ENCODE assay signal across 23 cellular contexts in genomic region chr15:80684697-80685096, GRCh38.
"Had no signal": no experiment of that assay in that cellular context is flagged by ENCODE, and none has a peak within 500 bp of the region (broad histone marks: within the 10 kb centered on the region; RNA-seq: fewer than 3 reads in every experiment).

No MANE protein-coding gene starts in this region.

- H3K9me3 ChIP-seq: adrenal gland, ascending aorta, breast epithelium, heart right ventricle, left ventricle myocardium inferior, neutrophil, ovary, tibial artery had no signal

- H3K27me3 ChIP-seq: ascending aorta, breast epithelium, neutrophil, ovary had no signal

- ATAC-seq: activated CD8-positive, alpha-beta memory T cell treated with anti-CD3 and anti-CD28 coated beads, Interleukin-2, amount 10 ng/mL, durations not matched to agents 7 days and 5 days; activated CD8-positive, alpha-beta T cell treated with anti-CD3 and anti-CD28 coated beads for 36 hours; heart right ventricle; right cardiac atrium; T-cell had no signal

- H3K27ac ChIP-seq: adrenal gland, ascending aorta, breast epithelium, coronary artery, heart right ventricle, left ventricle myocardium inferior, neutrophil, ovary, tibial artery, WERI-Rb-1 had no signal

- H3K4me1 ChIP-seq: adrenal gland, ascending aorta, breast epithelium, heart right ventricle, left ventricle myocardium inferior, tibial artery had no signal

- H3K4me3 ChIP-seq: adrenal gland, ascending aorta, breast epithelium, coronary artery, heart right ventricle, left ventricle myocardium inferior, ovary, tibial artery had no signal

- DNase-seq: activated CD4-positive, alpha-beta T cell treated with anti-CD3 and anti-CD28 coated beads, Interleukin-2, amount 10 ng/mL, durations not matched to agents 7 days and 5 days; activated CD4-positive, CD25-positive, alpha-beta regulatory T cell treated with anti-CD3 and anti-CD28 coated beads, Interleukin-2, amount 50 U/mL, for 72 hours; activated CD8-positive, alpha-beta memory T cell treated with anti-CD3 and anti-CD28 coated beads, Interleukin-2, amount 10 ng/mL, durations not matched to agents 7 days and 5 days; activated CD8-positive, alpha-beta T cell treated with anti-CD3 and anti-CD28 coated beads for 36 hours; activated gamma-delta T cell treated with Interleukin-2 at 50 U/mL for 16 hours; activated T-cell treated with anti-CD3 and anti-CD28 coated beads for 4 hours; adrenal gland; endodermal cell; heart right ventricle; kidney; left ventricle myocardium inferior; mammary epithelial cell; ovary; right cardiac atrium; stimulated activated CD4-positive, alpha-beta T cell treated with anti-CD3 and anti-CD28 coated beads, Interleukin-12 subunit alpha, Interleukin-12 subunit beta, amount 100 ng/mL, for 4 hours; stimulated activated CD4-positive, alpha-beta T cell treated with anti-CD3 and anti-CD28 coated beads, Interleukin-4, amount 100 ng/mL, for 4 hours; T-cell; tibial artery; WERI-Rb-1 had no signal

- H3K36me3 ChIP-seq: adrenal gland, ascending aorta, breast epithelium, heart right ventricle, left ventricle myocardium inferior, neutrophil, ovary, tibial artery, WERI-Rb-1 had no signal
